Comparison of ENCODE assay signal across 15 cellular contexts in genomic region chr9:94903961-94904421, GRCh38.
DNase-seq lines count a peak whose midpoint lies in the region; ATAC-seq and TF ChIP-seq lines count a peak whose summit lies in the region.
"Had no signal": no experiment of that assay in that cellular context is flagged by ENCODE, and none has a peak within 500 bp of the region (broad histone marks: within the 10 kb centered on the region; RNA-seq: fewer than 3 reads in every experiment).

No MANE protein-coding gene starts in this region.

- no peaks in the 10 kb centered on the region for H3K36me3 ChIP-seq in tibial artery
- no peaks in the 10 kb centered on the region for H3K36me3 ChIP-seq in gastrocnemius medialis
- H3K36me3 ChIP-seq: pancreas, SJCRH30 had no signal

- H3K4me3 ChIP-seq in WI38 (ENCODE audit: low read depth, low read length) (0 out of 2 replicates have a peak overlapping the region, but pooled peaks have one; percentile 12), tibial artery (no peak overlapping the region), gastrocnemius medialis (no peak overlapping the region)
- H3K4me3 ChIP-seq: K562, pancreas, SJCRH30 had no signal

- H3K27me3 ChIP-seq in tibial artery, result no peaks in the 10 kb centered on the region
- H3K27me3 ChIP-seq in gastrocnemius medialis, result no peaks in the 10 kb centered on the region
- H3K27me3 ChIP-seq: pancreas, SJCRH30 had no signal

- peak; percentile 47 for DNase-seq in GM04504 (ENCODE audit: low read depth)
- DNase-seq in hepatic stellate cell (ENCODE audit: low spot score), result peak; percentile 55
- no peak for DNase-seq in tibial artery
- DNase-seq in activated gamma-delta T cell (lab: John Stamatoyannopoulos, UW), result no peak
- DNase-seq in gastrocnemius medialis, result no peak
- DNase-seq: activated CD4-positive, alpha-beta T cell treated with anti-CD3 and anti-CD28 coated beads, Interleukin-2, amount 50 U/mL, for 4 hours; CD4-positive, alpha-beta memory T cell; effector CD4-positive, alpha-beta T cell; NCI-H2227 treated with DMSO at 0.1 percent for 48 hours; pancreas; SJCRH30; stimulated activated CD4-positive, alpha-beta T cell treated with anti-CD3 and anti-CD28 coated beads, Interleukin-12 subunit alpha, Interleukin-12 subunit beta, amount 100 ng/mL, for 4 hours had no signal

- in situ Hi-C loops in gastrocnemius medialis (cut with MboI; ENCODE audit: low sequenced_read_pairs in 4 of 4), result no loop called here

- H3K4me1 ChIP-seq in tibial artery, result peaks cover 0 to 71% (median 45%) of the 10 kb centered on the region in 4 donors
- peaks cover 25 to 29% of the 10 kb centered on the region in 2 donors for H3K4me1 ChIP-seq in gastrocnemius medialis

- no peak for ATAC-seq in gastrocnemius medialis
- ATAC-seq in HG03135 (IDR thresholded peaks at IDR 0.05; ENCODE audit: unreplicated experiment), result no peak
- ATAC-seq: K562, pancreas had no signal

- TF ChIP-seq CTCF in WI38 (IDR thresholded peaks at IDR 0.05; ENCODE audit: low read depth, low read length) (no peak), tibial artery (IDR thresholded peaks at IDR 0.05) (no peak), gastrocnemius medialis (IDR thresholded peaks at IDR 0.05 in 4 of 5, conservative IDR thresholded peaks at IDR 0.05 in 1 of 5) (no peak)

- intact Hi-C loops in tibial artery (cut with DNase I; ENCODE audit: low total_unique reads), result no loop called here
- intact Hi-C loops in gastrocnemius medialis (cut with DNase I; ENCODE audit: low total_unique reads), result no loop called here

- TF ChIP-seq POLR2A in gastrocnemius medialis (IDR thresholded peaks at IDR 0.05), result no peak

- H3K9me3 ChIP-seq in tibial artery, result no peaks in the 10 kb centered on the region
- no peaks in the 10 kb centered on the region for H3K9me3 ChIP-seq in gastrocnemius medialis
- H3K9me3 ChIP-seq: pancreas, SJCRH30 had no signal

- H3K27ac ChIP-seq in tibial artery (peak overlapping the region; percentile 27 to 88), gastrocnemius medialis (no peak overlapping the region)
- H3K27ac ChIP-seq: pancreas, SJCRH30 had no signal

Comparison
In these comparisons a context has a peak if more than half of its experiments do, and no peak if none do; other contexts are left out.
1. DNase-seq: peak in GM04504 (single experiment) and hepatic stellate cell (single experiment); none in tibial artery (0 of 2), activated gamma-delta T cell (single experiment) and gastrocnemius medialis (0 of 2).
2. H3K27ac ChIP-seq: peak in tibial artery (2 of 2); none in gastrocnemius medialis (0 of 4).